In genomic region chr2:8036366-8036765, GRCh38 we compare ENCODE assay signal across 19 cellular contexts.
A peak's percentile ranks its signal among the peaks of the same experiment; 100 is the strongest.
DNase-seq lines count a peak whose midpoint lies in the region; ATAC-seq and TF ChIP-seq lines count a peak whose summit lies in the region.
"Had no signal": no experiment of that assay in that cellular context is flagged by ENCODE, and none has a peak within 500 bp of the region (broad histone marks: within the 10 kb centered on the region; RNA-seq: fewer than 3 reads in every experiment).

No MANE protein-coding gene starts in this region.

- H3K4me3 ChIP-seq in epithelial cell of proximal tubule (ENCODE audit: low read depth, low read length): no peak overlapping the region
- H3K4me3 ChIP-seq in ascending aorta: no peak overlapping the region
- H3K4me3 ChIP-seq: skin epidermis, thoracic aorta had no signal

- peaks cover 11 to 14% of the 10 kb centered on the region in 2 donors for H3K4me1 Mint-ChIP-seq in natural killer cell treated with Interleukin-12 subunit alpha and Interleukin-12 subunit beta and Interleukin-15 and Interleukin-18, amount 100 ng/mL, for 72 hours (ENCODE audit: low read depth in 2 of 2)
- H3K4me1 Mint-ChIP-seq: activated naive CD8-positive, alpha-beta T cell treated with anti-CD3 and anti-CD28 coated beads, Interleukin-2, amount 10 ng/mL, durations not matched to agents 7 days and 5 days had no signal

- no peak overlapping the region for H3K27ac Mint-ChIP-seq in natural killer cell treated with Interleukin-12 subunit alpha and Interleukin-12 subunit beta and Interleukin-15 and Interleukin-18, amount 100 ng/mL, for 72 hours
- H3K27ac Mint-ChIP-seq: activated naive CD8-positive, alpha-beta T cell treated with anti-CD3 and anti-CD28 coated beads, Interleukin-2, amount 10 ng/mL, durations not matched to agents 7 days and 5 days; dendritic cell treated with granulocyte-macrophage colony-stimulating factor and Interleukin-4, amounts not matched to agents 40 ng/mL and 50 ng/mL, for 4 days; natural killer cell; T-helper 1 cell treated with Interleukin-12 subunit alpha and Interleukin-12 subunit beta and Interleukin-4 antibody, amounts not matched to agents 30 μg/mL and 1 μg/mL, for 36 hours had no signal

- peak; percentile 75 for DNase-seq in DMS53 treated with DMSO at 0.1 percent for 48 hours (lab: John Stamatoyannopoulos, UW; ENCODE audit: unreplicated experiment)
- DNase-seq in epithelial cell of proximal tubule (ENCODE audit: low read depth): peak; percentile 66
- no peak for DNase-seq in natural killer cell treated with Interleukin-12 subunit alpha and Interleukin-12 subunit beta and Interleukin-15 and Interleukin-18, amount 100 ng/mL, for 72 hours (ENCODE audit: low spot score)
- DNase-seq in ascending aorta (ENCODE audit: low spot score in 2 of 2): no peak
- DNase-seq in NCI-H82 treated with DMSO at 0.1 percent for 48 hours (lab: John Stamatoyannopoulos, UW; ENCODE audit: unreplicated experiment): no peak
- DNase-seq in AG08395 (ENCODE audit: low spot score): no peak
- DNase-seq: activated naive CD8-positive, alpha-beta T cell treated with anti-CD3 and anti-CD28 coated beads, Interleukin-2, amount 10 ng/mL, durations not matched to agents 7 days and 5 days; Caco-2; Karpas-422; natural killer cell; NCI-H1092 treated with DMSO at 0.1 percent for 48 hours; NCI-H446; SIG-M5 had no signal

- H3K36me3 Mint-ChIP-seq in natural killer cell treated with Interleukin-12 subunit alpha and Interleukin-12 subunit beta and Interleukin-15 and Interleukin-18, amount 100 ng/mL, for 72 hours: no peaks in the 10 kb centered on the region
- H3K36me3 Mint-ChIP-seq: activated naive CD8-positive, alpha-beta T cell treated with anti-CD3 and anti-CD28 coated beads, Interleukin-2, amount 10 ng/mL, durations not matched to agents 7 days and 5 days; natural killer cell had no signal

- TF ChIP-seq CTCF in epithelial cell of proximal tubule (conservative IDR thresholded peaks at IDR 0.05; ENCODE audit: low read depth, low read length): no peak
- TF ChIP-seq CTCF in ascending aorta (IDR thresholded peaks at IDR 0.05): no peak

- no peak overlapping the region for H3K27ac ChIP-seq in ascending aorta
- H3K27ac ChIP-seq: skin epidermis, thoracic aorta had no signal

- intact Hi-C loops in ascending aorta (cut with DNase I): no loop called here

- peaks cover 5% of the 10 kb centered on the region for H3K9me3 Mint-ChIP-seq in natural killer cell treated with Interleukin-12 subunit alpha and Interleukin-12 subunit beta and Interleukin-15 and Interleukin-18, amount 100 ng/mL, for 72 hours
- H3K9me3 Mint-ChIP-seq: dendritic cell treated with granulocyte-macrophage colony-stimulating factor and Interleukin-4, amounts not matched to agents 40 ng/mL and 50 ng/mL, for 4 days; natural killer cell; T-helper 1 cell treated with Interleukin-12 subunit alpha and Interleukin-12 subunit beta and Interleukin-4 antibody, amounts not matched to agents 30 μg/mL and 1 μg/mL, for 36 hours had no signal

- no peaks in the 10 kb centered on the region for H3K9me3 ChIP-seq in ascending aorta
- H3K9me3 ChIP-seq: Caco-2, thoracic aorta had no signal

- H3K36me3 ChIP-seq in ascending aorta: no peaks in the 10 kb centered on the region
- H3K36me3 ChIP-seq: thoracic aorta had no signal

- no peaks in the 10 kb centered on the region for H3K4me1 ChIP-seq in ascending aorta
- H3K4me1 ChIP-seq: Caco-2 had no signal

- ATAC-seq in GM21717 (IDR thresholded peaks at IDR 0.05; ENCODE audit: unreplicated experiment) (peak; percentile 49), HG03442 (IDR thresholded peaks at IDR 0.05; ENCODE audit: unreplicated experiment) (peak; percentile 68)
- ATAC-seq in natural killer cell treated with Interleukin-12 subunit alpha and Interleukin-12 subunit beta and Interleukin-15 and Interleukin-18, amount 100 ng/mL, for 72 hours: no peak
- ATAC-seq: natural killer cell had no signal

- H3K4me3 Mint-ChIP-seq in natural killer cell treated with Interleukin-12 subunit alpha and Interleukin-12 subunit beta and Interleukin-15 and Interleukin-18, amount 100 ng/mL, for 72 hours: no peak overlapping the region
- H3K4me3 Mint-ChIP-seq: activated naive CD8-positive, alpha-beta T cell treated with anti-CD3 and anti-CD28 coated beads, Interleukin-2, amount 10 ng/mL, durations not matched to agents 7 days and 5 days; dendritic cell treated with granulocyte-macrophage colony-stimulating factor and Interleukin-4, amounts not matched to agents 40 ng/mL and 50 ng/mL, for 4 days; natural killer cell; T-helper 1 cell treated with Interleukin-12 subunit alpha and Interleukin-12 subunit beta and Interleukin-4 antibody, amounts not matched to agents 30 μg/mL and 1 μg/mL, for 36 hours had no signal

- H3K27me3 Mint-ChIP-seq in natural killer cell treated with Interleukin-12 subunit alpha and Interleukin-12 subunit beta and Interleukin-15 and Interleukin-18, amount 100 ng/mL, for 72 hours: no peaks in the 10 kb centered on the region
- H3K27me3 Mint-ChIP-seq: dendritic cell treated with granulocyte-macrophage colony-stimulating factor and Interleukin-4, amounts not matched to agents 40 ng/mL and 50 ng/mL, for 4 days had no signal

- no peaks in the 10 kb centered on the region for H3K27me3 ChIP-seq in ascending aorta

Comparison
In these comparisons a context has a peak if more than half of its experiments do, and no peak if none do; other contexts are left out.
1. DNase-seq: peak in DMS53 treated with DMSO at 0.1 percent for 48 hours (single experiment) and epithelial cell of proximal tubule (single experiment); none in natural killer cell treated with Interleukin-12 subunit alpha and Interleukin-12 subunit beta and Interleukin-15 and Interleukin-18, amount 100 ng/mL, for 72 hours (single experiment), ascending aorta (0 of 2), NCI-H82 treated with DMSO at 0.1 percent for 48 hours (single experiment) and AG08395 (single experiment).
2. ATAC-seq: peak in GM21717 (single experiment) and HG03442 (single experiment); none in natural killer cell treated with Interleukin-12 subunit alpha and Interleukin-12 subunit beta and Interleukin-15 and Interleukin-18, amount 100 ng/mL, for 72 hours (0 of 2).